1 cellular context compared by ENCODE assay signal in genomic region chr2:72913531-72914225, GRCh38.
TF ChIP-seq lines count a peak whose summit lies in the region.

No MANE protein-coding gene starts in this region.

TF ChIP-seq in HCT116, 20 proteins besides CTCF, POLR2A, EP300 and RAD21:
- TF ChIP-seq SIN3A (IDR thresholded peaks at IDR 0.05; ENCODE audit: low read depth) (no peak), ATF3 (IDR thresholded peaks at IDR 0.05) (no peak), FOSL1 (IDR thresholded peaks at IDR 0.05; ENCODE audit: low read depth) (no peak), POLR2AphosphoS5 (IDR thresholded peaks at IDR 0.05; ENCODE audit: low read depth, low read length) (no peak), ZNF274 (IDR thresholded peaks at IDR 0.05; ENCODE audit: low read depth, low read length) (no peak)
- TF ChIP-seq, protein P1, sequence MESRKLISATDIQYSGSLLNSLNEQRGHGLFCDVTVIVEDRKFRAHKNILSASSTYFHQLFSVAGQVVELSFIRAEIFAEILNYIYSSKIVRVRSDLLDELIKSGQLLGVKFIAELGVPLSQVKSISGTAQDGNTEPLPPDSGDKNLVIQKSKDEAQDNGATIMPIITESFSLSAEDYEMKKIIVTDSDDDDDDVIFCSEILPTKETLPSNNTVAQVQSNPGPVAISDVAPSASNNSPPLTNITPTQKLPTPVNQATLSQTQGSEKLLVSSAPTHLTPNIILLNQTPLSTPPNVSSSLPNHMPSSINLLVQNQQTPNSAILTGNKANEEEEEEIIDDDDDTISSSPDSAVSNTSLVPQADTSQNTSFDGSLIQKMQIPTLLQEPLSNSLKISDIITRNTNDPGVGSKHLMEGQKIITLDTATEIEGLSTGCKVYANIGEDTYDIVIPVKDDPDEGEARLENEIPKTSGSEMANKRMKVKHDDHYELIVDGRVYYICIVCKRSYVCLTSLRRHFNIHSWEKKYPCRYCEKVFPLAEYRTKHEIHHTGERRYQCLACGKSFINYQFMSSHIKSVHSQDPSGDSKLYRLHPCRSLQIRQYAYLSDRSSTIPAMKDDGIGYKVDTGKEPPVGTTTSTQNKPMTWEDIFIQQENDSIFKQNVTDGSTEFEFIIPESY (IDR thresholded peaks at IDR 0.05; ENCODE audit: extremely low read depth, insufficient replicate concordance, low read length), result no peak
